22 cellular contexts compared by ENCODE assay signal in the genomic region with DNA sequence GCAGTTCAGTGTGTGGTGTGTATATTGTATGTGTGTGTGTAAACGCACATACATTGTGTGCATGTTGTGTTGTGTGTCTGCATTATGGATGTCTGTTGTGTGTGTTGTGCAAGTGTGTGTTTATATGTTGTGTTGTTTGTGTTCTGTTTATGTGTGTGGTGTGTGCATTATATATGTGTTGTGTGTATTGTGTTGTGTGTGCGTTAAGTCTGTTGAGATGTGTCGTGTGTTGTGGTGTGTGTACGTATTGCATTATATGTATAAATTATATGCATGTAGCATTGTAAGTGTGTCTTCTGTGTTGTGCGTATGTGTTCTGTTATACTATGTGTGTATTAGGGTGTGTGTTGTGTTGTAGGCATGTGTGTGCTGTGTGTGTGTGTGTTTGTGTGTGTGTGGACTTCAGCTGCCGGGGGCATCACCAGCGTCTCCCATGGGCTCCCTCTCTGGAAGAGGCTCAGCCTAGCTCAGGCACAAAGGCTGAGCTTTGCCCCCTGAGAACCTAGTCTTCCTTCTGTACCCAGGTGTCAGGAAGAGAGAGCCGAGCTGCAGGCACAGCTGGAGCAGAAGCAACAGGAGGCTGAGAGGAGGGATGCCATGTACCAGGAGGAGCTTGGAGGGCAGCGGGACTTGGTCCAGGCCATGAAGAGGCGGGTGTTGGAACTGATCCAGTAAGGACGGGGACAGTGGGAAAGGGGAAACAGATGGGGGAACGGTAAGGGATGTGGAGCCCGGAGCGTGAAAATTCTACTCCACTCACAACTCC. TPM values are rescaled to one million over a fixed set of nuclear protein-coding genes. Genes with fewer than 3 reads are reported as not detected.
"Had no signal": no experiment of that assay in that cellular context is flagged by ENCODE, and none has a peak within 500 bp of the region (broad histone marks: within the 10 kb centered on the region; RNA-seq: fewer than 3 reads in every experiment).

No MANE protein-coding gene starts in this region.

- H3K36me3 Mint-ChIP-seq: activated naive CD8-positive, alpha-beta T cell treated with anti-CD3 and anti-CD28 coated beads for 36 hours had no signal

- H3K27me3 ChIP-seq: body of pancreas, neutrophil, suprapubic skin had no signal

- H3K4me3 ChIP-seq: body of pancreas, skin epidermis, suprapubic skin had no signal

- H3K27me3 Mint-ChIP-seq: activated naive CD8-positive, alpha-beta T cell treated with anti-CD3 and anti-CD28 coated beads for 36 hours had no signal

- H3K4me1 Mint-ChIP-seq: activated CD4-positive, alpha-beta T cell treated with anti-CD3 and anti-CD28 coated beads, Interleukin-2, amount 10 ng/mL, durations not matched to agents 24 days and 14 days; activated naive CD8-positive, alpha-beta T cell treated with anti-CD3 and anti-CD28 coated beads for 36 hours; natural killer cell had no signal

- H3K27ac ChIP-seq: body of pancreas, foreskin keratinocyte, neutrophil, suprapubic skin had no signal

- DNase-seq: activated B cell treated with CpG ODN at 0.5 μM for 24 hours; activated CD4-positive, alpha-beta T cell treated with anti-CD3 and anti-CD28 coated beads, Interleukin-2, amount 10 ng/mL, durations not matched to agents 24 days and 14 days; activated CD8-positive, alpha-beta memory T cell treated with anti-CD3 and anti-CD28 coated beads, Interleukin-2, amount 50 U/mL, for 48 hours; activated naive CD8-positive, alpha-beta T cell treated with anti-CD3 and anti-CD28 coated beads for 36 hours; amygdala; body of pancreas; caudate nucleus; cortex of kidney; effector CD8-positive, alpha-beta T cell; foreskin keratinocyte; glutamatergic neuron; mesenchymal stem cell; natural killer cell; retina; stimulated activated CD4-positive, alpha-beta T cell treated with anti-CD3 and anti-CD28 coated beads, Interleukin-4, amount 100 ng/mL, for 4 hours; stimulated activated CD8-positive, alpha-beta memory T cell treated with anti-CD3 and anti-CD28 coated beads, Interleukin-4, amount 100 ng/mL, for 48 hours; stimulated activated naive CD8-positive, alpha-beta T cell treated with anti-CD3 and anti-CD28 coated beads, Interleukin-15, Interleukin-2, amounts not matched to agents 100 U/mL and 50 U/mL, for 24 hours; trophoblast cell had no signal

- H3K4me3 Mint-ChIP-seq: activated B cell treated with CpG ODN at 0.5 μM for 24 hours; activated CD4-positive, alpha-beta T cell treated with anti-CD3 and anti-CD28 coated beads, Interleukin-2, amount 10 ng/mL, durations not matched to agents 24 days and 14 days; activated naive CD8-positive, alpha-beta T cell treated with anti-CD3 and anti-CD28 coated beads for 36 hours; natural killer cell had no signal

- H3K9me3 ChIP-seq: body of pancreas, neutrophil had no signal

- H3K4me1 ChIP-seq: body of pancreas, foreskin keratinocyte, suprapubic skin had no signal

- H3K27ac Mint-ChIP-seq: activated B cell treated with CpG ODN at 0.5 μM for 24 hours; activated CD4-positive, alpha-beta T cell treated with anti-CD3 and anti-CD28 coated beads, Interleukin-2, amount 10 ng/mL, durations not matched to agents 24 days and 14 days; activated naive CD8-positive, alpha-beta T cell treated with anti-CD3 and anti-CD28 coated beads for 36 hours; natural killer cell had no signal

- ATAC-seq: body of pancreas; foreskin keratinocyte; natural killer cell; stimulated activated naive CD8-positive, alpha-beta T cell treated with anti-CD3 and anti-CD28 coated beads, Interleukin-15, Interleukin-2, amounts not matched to agents 100 U/mL and 50 U/mL, for 24 hours had no signal

- H3K36me3 ChIP-seq: neutrophil, suprapubic skin had no signal

- FAIRE-seq: endothelial cell of umbilical vein had no signal

RNA-seq across cellular contexts. Expression of a gene that starts 13.7 kb away (rescaled TPM):
- total RNA-seq: body of pancreas, endothelial cell of umbilical vein, foreskin keratinocyte, suprapubic skin had no signal
- polyA plus RNA-seq: endothelial cell of umbilical vein, foreskin keratinocyte had no signal

RNA-seq across cellular contexts. Expression of a gene that starts 43.1 kb away (rescaled TPM):
- total RNA-seq: activated B cell treated with CpG ODN at 0.5 μM for 24 hours, body of pancreas, endothelial cell of umbilical vein had no signal
- polyA plus RNA-seq: endothelial cell of umbilical vein had no signal
